ENCODE assay signal across 24 cellular contexts in the genomic region with DNA sequence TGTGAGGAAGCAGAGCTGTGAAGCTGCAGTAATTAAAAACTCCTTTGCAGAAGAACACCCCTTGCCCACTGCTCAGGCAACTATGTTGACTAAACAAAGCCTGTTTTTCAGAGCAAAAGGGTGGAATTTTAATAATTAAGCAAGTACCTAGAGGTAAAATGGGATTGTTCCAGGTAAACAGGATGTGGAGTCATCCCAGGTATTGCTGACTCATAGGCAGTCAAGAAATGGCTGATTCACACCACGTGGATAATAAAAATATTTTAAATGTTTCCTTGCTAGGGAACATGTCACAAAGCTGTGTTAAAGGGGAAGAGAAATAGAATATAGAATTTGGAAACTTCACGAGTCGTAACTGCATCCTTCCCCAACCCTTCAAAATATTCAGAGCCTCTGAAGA.
DNase-seq lines count a peak whose midpoint lies in the region; ATAC-seq, FAIRE-seq and TF ChIP-seq lines count a peak whose summit lies in the region.
"Had no signal": no experiment of that assay in that cellular context is flagged by ENCODE, and none has a peak within 500 bp of the region (broad histone marks: within the 10 kb centered on the region; RNA-seq: fewer than 3 reads in every experiment).

No MANE protein-coding gene starts in this region.

- H3K9ac ChIP-seq in endodermal cell (ENCODE audit: extremely low read depth, low read length, poor library complexity, severe bottlenecking) = no peak overlapping the region

- no peak for ATAC-seq in pancreas
- ATAC-seq in HG02678 (IDR thresholded peaks at IDR 0.05; ENCODE audit: unreplicated experiment) = no peak

- H3K36me3 ChIP-seq in endodermal cell (ENCODE audit: control insufficient read depth, insufficient read depth, low read length) (no peaks in the 10 kb centered on the region), pancreas (no peaks in the 10 kb centered on the region)
- H3K36me3 ChIP-seq: SJCRH30 had no signal

- 43 to 59% methylated on average over 2 to 3 of the region's 3 CpGs for WGBS in endodermal cell (ENCODE audit: insufficient coverage in 1 of 2, insufficient read length in 1 of 2), 2 experiments
- 41 to 49% methylated on average over 3 of the region's 3 CpGs for WGBS in pancreas, 2 donors

- no peak for TF ChIP-seq CTCF in endodermal cell (conservative IDR thresholded peaks at IDR 0.05)
- TF ChIP-seq CTCF in pancreas (IDR thresholded peaks at IDR 0.05) = no peak

- H3K9me3 Mint-ChIP-seq in endodermal cell = peaks cover 48% of the 10 kb centered on the region

- no peak overlapping the region for H3K4me3 Mint-ChIP-seq in endodermal cell
- H3K4me3 Mint-ChIP-seq: CD4-positive, alpha-beta T cell; HFFc6; IgD-negative memory B cell had no signal

- no peak for FAIRE-seq in pancreas (lab: Jason Lieb, UNC)
- FAIRE-seq: A204.1, GM12892, HTR-8/SVneo had no signal

- peaks cover 15% of the 10 kb centered on the region for H3K4me1 Mint-ChIP-seq in endodermal cell
- H3K4me1 Mint-ChIP-seq: IgD-negative memory B cell had no signal

- in situ Hi-C loops in Caki2 (cut with HindIII; ENCODE audit: low pct_unique_long_range_greater_than_20kb, low sequenced_read_pairs) = no loop called here

- intact Hi-C loops in pancreas (cut with DNase I) = no loop called here

- no peak overlapping the region for H3K27ac Mint-ChIP-seq in endodermal cell
- H3K27ac Mint-ChIP-seq: CD4-positive, alpha-beta T cell; HFFc6; IgD-negative memory B cell had no signal

- H3K4me1 ChIP-seq in endodermal cell (ENCODE audit: control insufficient read depth, insufficient read depth, low read length) = peaks cover 12% of the 10 kb centered on the region
- H3K4me1 ChIP-seq in pancreas = no peaks in the 10 kb centered on the region
- H3K4me1 ChIP-seq: Caco-2 had no signal

- H3K4me3 ChIP-seq in endodermal cell (ENCODE audit: low read length) = peak overlapping the region; percentile 21
- H3K4me3 ChIP-seq in pancreas = no peak overlapping the region
- H3K4me3 ChIP-seq: SJCRH30 had no signal

- no peaks in the 10 kb centered on the region for H3K27me3 Mint-ChIP-seq in endodermal cell (ENCODE audit: insufficient read depth)
- H3K27me3 Mint-ChIP-seq: CD4-positive, alpha-beta T cell; IgD-negative memory B cell had no signal

- H3K27me3 ChIP-seq in endodermal cell (ENCODE audit: control insufficient read depth, insufficient read depth, low read length, poor library complexity, severe bottlenecking) (no peaks in the 10 kb centered on the region), pancreas (no peaks in the 10 kb centered on the region)
- H3K27me3 ChIP-seq: SJCRH30 had no signal

- peaks cover 11% of the 10 kb centered on the region for H3K36me3 Mint-ChIP-seq in endodermal cell (ENCODE audit: low read depth)
- H3K36me3 Mint-ChIP-seq: IgD-negative memory B cell had no signal

- H3K27ac ChIP-seq in endodermal cell (ENCODE audit: low read depth, low read length) (no peak overlapping the region), pancreas (no peak overlapping the region)
- H3K27ac ChIP-seq: SJCRH30 had no signal

- H3K9me3 ChIP-seq in endodermal cell (ENCODE audit: control insufficient read depth, low read length) (peaks cover 51% of the 10 kb centered on the region), pancreas (no peaks in the 10 kb centered on the region)
- H3K9me3 ChIP-seq: SJCRH30 had no signal

- DNase-seq in Caki2 (ENCODE audit: low read depth) = peak; percentile 13
- peak; percentile 34 for DNase-seq in M059J (ENCODE audit: low read depth)
- no peak for DNase-seq in endodermal cell
- peak; percentile 86 for DNase-seq in kidney tubule cell (ENCODE audit: low spot score)
- no peak for DNase-seq in pancreas
- DNase-seq in NCI-H1417 (lab: John Stamatoyannopoulos, UW) = no peak
- no peak for DNase-seq in GOT3 (lab: John Stamatoyannopoulos, UW)
- DNase-seq: Caco-2; CD4-positive, alpha-beta T cell; H7; HFFc6; Karpas-422; NCI-H1105; NCI-H1694; NCI-H510A; NCI-H748 treated with DMSO at 0.1 percent for 48 hours; NK-92 treated with Interleukin-12 subunit alpha and Interleukin-12 subunit beta, amount 100 ng/mL, for 24 hours; OCI-M1; SJCRH30 had no signal

Comparison
In these comparisons a context has a peak if more than half of its experiments do, and no peak if none do; other contexts are left out.
1. DNase-seq: peak in Caki2 (single experiment), M059J (single experiment) and kidney tubule cell (single experiment); none in endodermal cell (single experiment), pancreas (0 of 6), NCI-H1417 (0 of 3) and GOT3 (single experiment).